1 cellular context compared by ENCODE assay signal in the genomic region with DNA sequence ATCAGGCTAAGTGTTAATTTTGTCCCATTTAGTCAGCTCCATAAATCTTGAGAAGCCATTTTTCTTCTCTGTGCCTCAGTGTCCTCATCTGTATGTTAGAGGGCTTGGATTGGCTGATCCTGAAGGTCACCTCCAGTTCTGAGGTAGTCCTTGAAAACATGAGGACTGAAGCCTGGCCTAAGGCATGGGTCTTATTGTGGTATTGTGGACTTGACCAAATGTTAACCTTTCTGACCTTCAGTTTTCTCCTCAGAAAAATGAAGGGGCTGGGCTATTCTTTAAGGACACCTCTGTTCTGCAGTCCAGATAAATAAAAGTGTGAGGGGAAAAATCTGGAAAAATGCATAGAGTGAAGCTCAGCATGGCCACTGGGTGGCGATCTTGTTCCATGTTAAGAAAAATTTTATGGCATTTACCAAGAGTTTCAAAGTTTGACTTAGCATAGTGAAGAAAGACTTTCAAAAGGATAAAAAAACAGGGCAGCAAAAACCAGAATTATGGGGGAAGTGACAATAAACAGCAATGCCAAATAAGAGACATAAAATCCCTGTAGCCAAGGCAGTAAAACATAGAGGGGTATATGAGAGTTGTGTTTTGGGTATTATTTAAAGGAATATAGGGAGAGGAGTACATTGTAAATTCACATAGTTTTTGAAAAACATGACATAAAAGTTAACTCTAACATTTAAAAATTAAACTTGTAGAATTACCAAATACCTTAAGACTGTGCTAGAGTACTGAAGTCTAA.
TF ChIP-seq lines count a peak whose summit lies in the region.

No MANE protein-coding gene starts in this region.

TF ChIP-seq in HepG2, 621 proteins besides CTCF, POLR2A, EP300 and RAD21 (continued from another document and continues in another):
- TF ChIP-seq, protein P1, sequence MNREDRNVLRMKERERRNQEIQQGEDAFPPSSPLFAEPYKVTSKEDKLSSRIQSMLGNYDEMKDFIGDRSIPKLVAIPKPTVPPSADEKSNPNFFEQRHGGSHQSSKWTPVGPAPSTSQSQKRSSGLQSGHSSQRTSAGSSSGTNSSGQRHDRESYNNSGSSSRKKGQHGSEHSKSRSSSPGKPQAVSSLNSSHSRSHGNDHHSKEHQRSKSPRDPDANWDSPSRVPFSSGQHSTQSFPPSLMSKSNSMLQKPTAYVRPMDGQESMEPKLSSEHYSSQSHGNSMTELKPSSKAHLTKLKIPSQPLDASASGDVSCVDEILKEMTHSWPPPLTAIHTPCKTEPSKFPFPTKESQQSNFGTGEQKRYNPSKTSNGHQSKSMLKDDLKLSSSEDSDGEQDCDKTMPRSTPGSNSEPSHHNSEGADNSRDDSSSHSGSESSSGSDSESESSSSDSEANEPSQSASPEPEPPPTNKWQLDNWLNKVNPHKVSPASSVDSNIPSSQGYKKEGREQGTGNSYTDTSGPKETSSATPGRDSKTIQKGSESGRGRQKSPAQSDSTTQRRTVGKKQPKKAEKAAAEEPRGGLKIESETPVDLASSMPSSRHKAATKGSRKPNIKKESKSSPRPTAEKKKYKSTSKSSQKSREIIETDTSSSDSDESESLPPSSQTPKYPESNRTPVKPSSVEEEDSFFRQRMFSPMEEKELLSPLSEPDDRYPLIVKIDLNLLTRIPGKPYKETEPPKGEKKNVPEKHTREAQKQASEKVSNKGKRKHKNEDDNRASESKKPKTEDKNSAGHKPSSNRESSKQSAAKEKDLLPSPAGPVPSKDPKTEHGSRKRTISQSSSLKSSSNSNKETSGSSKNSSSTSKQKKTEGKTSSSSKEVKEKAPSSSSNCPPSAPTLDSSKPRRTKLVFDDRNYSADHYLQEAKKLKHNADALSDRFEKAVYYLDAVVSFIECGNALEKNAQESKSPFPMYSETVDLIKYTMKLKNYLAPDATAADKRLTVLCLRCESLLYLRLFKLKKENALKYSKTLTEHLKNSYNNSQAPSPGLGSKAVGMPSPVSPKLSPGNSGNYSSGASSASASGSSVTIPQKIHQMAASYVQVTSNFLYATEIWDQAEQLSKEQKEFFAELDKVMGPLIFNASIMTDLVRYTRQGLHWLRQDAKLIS (CRISPR knock-in tag; IDR thresholded peaks at IDR 0.05): peak; percentile 94; the same call in 1 of the 2 replicates
- TF ChIP-seq RNF2 (conservative IDR thresholded peaks at IDR 0.05; ENCODE audit: low read depth) (no peak), SMC3 (IDR thresholded peaks at IDR 0.05; ENCODE audit: low read length) (peak; percentile 95), RXRB (CRISPR knock-in tag; IDR thresholded peaks at IDR 0.05; ENCODE audit: borderline replicate concordance) (0 out of 2 replicates have a peak, but pooled peaks have one; percentile 32), RORA (CRISPR knock-in tag; IDR thresholded peaks at IDR 0.05) (no peak), MIER3 (CRISPR knock-in tag; IDR thresholded peaks at IDR 0.05; ENCODE audit: borderline replicate concordance) (0 out of 2 replicates have a peak, but pooled peaks have one; percentile 39), XRCC5 (optimal IDR thresholded peaks at IDR 0.05; ENCODE audit: low read length) (peak; percentile 30), GLI4 (CRISPR knock-in tag; IDR thresholded peaks at IDR 0.05; ENCODE audit: borderline replicate concordance) (no peak), SMAD3 (CRISPR knock-in tag; IDR thresholded peaks at IDR 0.05) (no peak), ZNF598 (CRISPR knock-in tag; IDR thresholded peaks at IDR 0.05; ENCODE audit: borderline replicate concordance) (no peak), POLR2G (IDR thresholded peaks at IDR 0.05; ENCODE audit: low read depth, low read length) (peak; percentile 92), ETV6 (CRISPR knock-in tag; conservative IDR thresholded peaks at IDR 0.05) (no peak), ZNF326 (CRISPR knock-in tag; IDR thresholded peaks at IDR 0.05; ENCODE audit: borderline replicate concordance) (0 out of 2 replicates have a peak, but pooled peaks have one; percentile 8), SPEN (CRISPR knock-in tag; IDR thresholded peaks at IDR 0.05; ENCODE audit: low read depth) (no peak), NR2F6 (IDR thresholded peaks at IDR 0.05) (peak; percentile 10; the same call in 1 of the 2 replicates), NR2F6 (CRISPR knock-in tag; IDR thresholded peaks at IDR 0.05) (peak; percentile 14; the same call in 1 of the 2 replicates), TP53 (CRISPR knock-in tag; conservative IDR thresholded peaks at IDR 0.05) (no peak), MYNN (CRISPR knock-in tag; IDR thresholded peaks at IDR 0.05; ENCODE audit: low read depth) (0 out of 2 replicates have a peak, but pooled peaks have one; percentile 50), KMT2B (CRISPR knock-in tag; IDR thresholded peaks at IDR 0.05) (peak; percentile 52; the same call in 1 of the 2 replicates), DR1 (CRISPR knock-in tag; IDR thresholded peaks at IDR 0.05) (peak; percentile 7; the same call in 1 of the 2 replicates), NCOR1 (IDR thresholded peaks at IDR 0.05; ENCODE audit: borderline replicate concordance, low read length) (peak; percentile 30; the same call in 1 of the 2 replicates), ZNF124 (CRISPR knock-in tag; IDR thresholded peaks at IDR 0.05) (0 out of 2 replicates have a peak, but pooled peaks have one; percentile 58)
- TF ChIP-seq, protein P2, sequence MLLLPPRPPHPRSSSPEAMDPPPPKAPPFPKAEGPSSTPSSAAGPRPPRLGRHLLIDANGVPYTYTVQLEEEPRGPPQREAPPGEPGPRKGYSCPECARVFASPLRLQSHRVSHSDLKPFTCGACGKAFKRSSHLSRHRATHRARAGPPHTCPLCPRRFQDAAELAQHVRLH (CRISPR knock-in tag; IDR thresholded peaks at IDR 0.05; ENCODE audit: borderline replicate concordance, low read depth): peak; percentile 44; the same call in 1 of the 2 replicates
- TF ChIP-seq, protein P3, sequence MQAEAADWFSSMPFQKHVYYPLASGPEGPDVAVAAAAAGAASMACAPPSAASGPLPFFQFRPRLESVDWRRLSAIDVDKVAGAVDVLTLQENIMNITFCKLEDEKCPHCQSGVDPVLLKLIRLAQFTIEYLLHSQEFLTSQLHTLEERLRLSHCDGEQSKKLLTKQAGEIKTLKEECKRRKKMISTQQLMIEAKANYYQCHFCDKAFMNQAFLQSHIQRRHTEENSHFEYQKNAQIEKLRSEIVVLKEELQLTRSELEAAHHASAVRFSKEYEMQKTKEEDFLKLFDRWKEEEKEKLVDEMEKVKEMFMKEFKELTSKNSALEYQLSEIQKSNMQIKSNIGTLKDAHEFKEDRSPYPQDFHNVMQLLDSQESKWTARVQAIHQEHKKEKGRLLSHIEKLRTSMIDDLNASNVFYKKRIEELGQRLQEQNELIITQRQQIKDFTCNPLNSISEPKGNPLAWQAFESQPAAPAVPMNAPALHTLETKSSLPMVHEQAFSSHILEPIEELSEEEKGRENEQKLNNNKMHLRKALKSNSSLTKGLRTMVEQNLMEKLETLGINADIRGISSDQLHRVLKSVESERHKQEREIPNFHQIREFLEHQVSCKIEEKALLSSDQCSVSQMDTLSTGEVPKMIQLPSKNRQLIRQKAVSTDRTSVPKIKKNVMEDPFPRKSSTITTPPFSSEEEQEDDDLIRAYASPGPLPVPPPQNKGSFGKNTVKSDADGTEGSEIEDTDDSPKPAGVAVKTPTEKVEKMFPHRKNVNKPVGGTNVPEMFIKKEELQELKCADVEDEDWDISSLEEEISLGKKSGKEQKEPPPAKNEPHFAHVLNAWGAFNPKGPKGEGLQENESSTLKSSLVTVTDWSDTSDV (CRISPR knock-in tag; IDR thresholded peaks at IDR 0.05): no peak
- TF ChIP-seq, protein P4, sequence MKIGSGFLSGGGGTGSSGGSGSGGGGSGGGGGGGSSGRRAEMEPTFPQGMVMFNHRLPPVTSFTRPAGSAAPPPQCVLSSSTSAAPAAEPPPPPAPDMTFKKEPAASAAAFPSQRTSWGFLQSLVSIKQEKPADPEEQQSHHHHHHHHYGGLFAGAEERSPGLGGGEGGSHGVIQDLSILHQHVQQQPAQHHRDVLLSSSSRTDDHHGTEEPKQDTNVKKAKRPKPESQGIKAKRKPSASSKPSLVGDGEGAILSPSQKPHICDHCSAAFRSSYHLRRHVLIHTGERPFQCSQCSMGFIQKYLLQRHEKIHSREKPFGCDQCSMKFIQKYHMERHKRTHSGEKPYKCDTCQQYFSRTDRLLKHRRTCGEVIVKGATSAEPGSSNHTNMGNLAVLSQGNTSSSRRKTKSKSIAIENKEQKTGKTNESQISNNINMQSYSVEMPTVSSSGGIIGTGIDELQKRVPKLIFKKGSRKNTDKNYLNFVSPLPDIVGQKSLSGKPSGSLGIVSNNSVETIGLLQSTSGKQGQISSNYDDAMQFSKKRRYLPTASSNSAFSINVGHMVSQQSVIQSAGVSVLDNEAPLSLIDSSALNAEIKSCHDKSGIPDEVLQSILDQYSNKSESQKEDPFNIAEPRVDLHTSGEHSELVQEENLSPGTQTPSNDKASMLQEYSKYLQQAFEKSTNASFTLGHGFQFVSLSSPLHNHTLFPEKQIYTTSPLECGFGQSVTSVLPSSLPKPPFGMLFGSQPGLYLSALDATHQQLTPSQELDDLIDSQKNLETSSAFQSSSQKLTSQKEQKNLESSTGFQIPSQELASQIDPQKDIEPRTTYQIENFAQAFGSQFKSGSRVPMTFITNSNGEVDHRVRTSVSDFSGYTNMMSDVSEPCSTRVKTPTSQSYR (CRISPR knock-in tag; IDR thresholded peaks at IDR 0.05; ENCODE audit: borderline replicate concordance): no peak
- TF ChIP-seq, protein P5, sequence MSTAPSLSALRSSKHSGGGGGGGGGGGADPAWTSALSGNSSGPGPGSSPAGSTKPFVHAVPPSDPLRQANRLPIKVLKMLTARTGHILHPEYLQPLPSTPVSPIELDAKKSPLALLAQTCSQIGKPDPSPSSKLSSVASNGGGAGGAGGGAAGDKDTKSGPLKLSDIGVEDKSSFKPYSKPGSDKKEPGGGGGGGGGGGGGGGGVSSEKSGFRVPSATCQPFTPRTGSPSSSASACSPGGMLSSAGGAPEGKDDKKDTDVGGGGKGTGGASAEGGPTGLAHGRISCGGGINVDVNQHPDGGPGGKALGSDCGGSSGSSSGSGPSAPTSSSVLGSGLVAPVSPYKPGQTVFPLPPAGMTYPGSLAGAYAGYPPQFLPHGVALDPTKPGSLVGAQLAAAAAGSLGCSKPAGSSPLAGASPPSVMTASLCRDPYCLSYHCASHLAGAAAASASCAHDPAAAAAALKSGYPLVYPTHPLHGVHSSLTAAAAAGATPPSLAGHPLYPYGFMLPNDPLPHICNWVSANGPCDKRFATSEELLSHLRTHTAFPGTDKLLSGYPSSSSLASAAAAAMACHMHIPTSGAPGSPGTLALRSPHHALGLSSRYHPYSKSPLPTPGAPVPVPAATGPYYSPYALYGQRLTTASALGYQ (CRISPR knock-in tag; IDR thresholded peaks at IDR 0.05): peak; percentile 76; the same call in 1 of the 2 replicates
- TF ChIP-seq, protein P6, sequence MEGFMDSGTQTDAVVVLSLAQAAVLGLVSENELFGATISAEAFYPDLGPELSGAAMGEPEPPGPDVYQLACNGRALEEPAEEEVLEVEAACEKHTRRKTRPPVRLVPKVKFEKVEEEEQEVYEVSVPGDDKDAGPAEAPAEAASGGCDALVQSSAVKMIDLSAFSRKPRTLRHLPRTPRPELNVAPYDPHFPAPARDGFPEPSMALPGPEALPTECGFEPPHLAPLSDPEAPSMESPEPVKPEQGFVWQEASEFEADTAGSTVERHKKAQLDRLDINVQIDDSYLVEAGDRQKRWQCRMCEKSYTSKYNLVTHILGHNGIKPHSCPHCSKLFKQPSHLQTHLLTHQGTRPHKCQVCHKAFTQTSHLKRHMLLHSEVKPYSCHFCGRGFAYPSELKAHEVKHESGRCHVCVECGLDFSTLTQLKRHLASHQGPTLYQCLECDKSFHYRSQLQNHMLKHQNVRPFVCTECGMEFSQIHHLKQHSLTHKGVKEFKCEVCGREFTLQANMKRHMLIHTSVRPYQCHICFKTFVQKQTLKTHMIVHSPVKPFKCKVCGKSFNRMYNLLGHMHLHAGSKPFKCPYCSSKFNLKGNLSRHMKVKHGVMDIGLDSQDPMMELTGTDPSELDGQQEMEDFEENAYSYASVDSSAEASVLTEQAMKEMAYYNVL (CRISPR knock-in tag; IDR thresholded peaks at IDR 0.05; ENCODE audit: borderline replicate concordance): no peak
- TF ChIP-seq, protein P7, sequence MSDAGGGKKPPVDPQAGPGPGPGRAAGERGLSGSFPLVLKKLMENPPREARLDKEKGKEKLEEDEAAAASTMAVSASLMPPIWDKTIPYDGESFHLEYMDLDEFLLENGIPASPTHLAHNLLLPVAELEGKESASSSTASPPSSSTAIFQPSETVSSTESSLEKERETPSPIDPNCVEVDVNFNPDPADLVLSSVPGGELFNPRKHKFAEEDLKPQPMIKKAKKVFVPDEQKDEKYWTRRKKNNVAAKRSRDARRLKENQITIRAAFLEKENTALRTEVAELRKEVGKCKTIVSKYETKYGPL (CRISPR knock-in tag; IDR thresholded peaks at IDR 0.05): peak; percentile 30; the same call in 1 of the 2 replicates
- TF ChIP-seq, protein P8, sequence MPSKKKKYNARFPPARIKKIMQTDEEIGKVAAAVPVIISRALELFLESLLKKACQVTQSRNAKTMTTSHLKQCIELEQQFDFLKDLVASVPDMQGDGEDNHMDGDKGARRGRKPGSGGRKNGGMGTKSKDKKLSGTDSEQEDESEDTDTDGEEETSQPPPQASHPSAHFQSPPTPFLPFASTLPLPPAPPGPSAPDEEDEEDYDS (CRISPR knock-in tag; IDR thresholded peaks at IDR 0.05): no peak; the same call in 1 of the 2 replicates
- TF ChIP-seq, protein P9, sequence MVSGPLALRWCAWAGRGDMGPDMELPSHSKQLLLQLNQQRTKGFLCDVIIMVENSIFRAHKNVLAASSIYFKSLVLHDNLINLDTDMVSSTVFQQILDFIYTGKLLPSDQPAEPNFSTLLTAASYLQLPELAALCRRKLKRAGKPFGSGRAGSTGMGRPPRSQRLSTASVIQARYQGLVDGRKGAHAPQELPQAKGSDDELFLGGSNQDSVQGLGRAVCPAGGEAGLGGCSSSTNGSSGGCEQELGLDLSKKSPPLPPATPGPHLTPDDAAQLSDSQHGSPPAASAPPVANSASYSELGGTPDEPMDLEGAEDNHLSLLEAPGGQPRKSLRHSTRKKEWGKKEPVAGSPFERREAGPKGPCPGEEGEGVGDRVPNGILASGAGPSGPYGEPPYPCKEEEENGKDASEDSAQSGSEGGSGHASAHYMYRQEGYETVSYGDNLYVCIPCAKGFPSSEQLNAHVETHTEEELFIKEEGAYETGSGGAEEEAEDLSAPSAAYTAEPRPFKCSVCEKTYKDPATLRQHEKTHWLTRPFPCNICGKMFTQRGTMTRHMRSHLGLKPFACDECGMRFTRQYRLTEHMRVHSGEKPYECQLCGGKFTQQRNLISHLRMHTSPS (CRISPR knock-in tag; IDR thresholded peaks at IDR 0.05; ENCODE audit: low read depth): no peak
- TF ChIP-seq, protein P10, sequence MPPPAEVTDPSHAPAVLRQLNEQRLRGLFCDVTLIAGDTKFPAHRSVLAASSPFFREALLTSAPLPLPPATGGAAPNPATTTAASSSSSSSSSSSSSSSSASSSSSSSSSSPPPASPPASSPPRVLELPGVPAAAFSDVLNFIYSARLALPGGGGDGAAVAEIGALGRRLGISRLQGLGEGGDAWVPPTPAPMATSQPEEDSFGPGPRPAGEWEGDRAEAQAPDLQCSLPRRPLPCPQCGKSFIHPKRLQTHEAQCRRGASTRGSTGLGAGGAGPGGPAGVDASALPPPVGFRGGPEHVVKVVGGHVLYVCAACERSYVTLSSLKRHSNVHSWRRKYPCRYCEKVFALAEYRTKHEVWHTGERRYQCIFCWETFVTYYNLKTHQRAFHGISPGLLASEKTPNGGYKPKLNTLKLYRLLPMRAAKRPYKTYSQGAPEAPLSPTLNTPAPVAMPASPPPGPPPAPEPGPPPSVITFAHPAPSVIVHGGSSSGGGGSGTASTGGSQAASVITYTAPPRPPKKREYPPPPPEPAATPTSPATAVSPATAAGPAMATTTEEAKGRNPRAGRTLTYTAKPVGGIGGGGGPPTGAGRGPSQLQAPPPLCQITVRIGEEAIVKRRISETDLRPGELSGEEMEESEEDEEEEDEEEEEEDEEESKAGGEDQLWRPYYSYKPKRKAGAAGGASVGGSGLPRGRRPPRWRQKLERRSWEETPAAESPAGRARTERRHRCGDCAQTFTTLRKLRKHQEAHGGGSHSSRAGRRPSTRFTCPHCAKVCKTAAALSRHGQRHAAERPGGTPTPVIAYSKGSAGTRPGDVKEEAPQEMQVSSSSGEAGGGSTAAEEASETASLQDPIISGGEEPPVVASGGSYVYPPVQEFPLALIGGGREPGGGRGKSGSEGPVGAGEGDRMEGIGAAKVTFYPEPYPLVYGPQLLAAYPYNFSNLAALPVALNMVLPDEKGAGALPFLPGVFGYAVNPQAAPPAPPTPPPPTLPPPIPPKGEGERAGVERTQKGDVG (CRISPR knock-in tag; IDR thresholded peaks at IDR 0.05; ENCODE audit: borderline replicate concordance): no peak
